Comparison of ENCODE assay signal across 19 cellular contexts in the genomic region with DNA sequence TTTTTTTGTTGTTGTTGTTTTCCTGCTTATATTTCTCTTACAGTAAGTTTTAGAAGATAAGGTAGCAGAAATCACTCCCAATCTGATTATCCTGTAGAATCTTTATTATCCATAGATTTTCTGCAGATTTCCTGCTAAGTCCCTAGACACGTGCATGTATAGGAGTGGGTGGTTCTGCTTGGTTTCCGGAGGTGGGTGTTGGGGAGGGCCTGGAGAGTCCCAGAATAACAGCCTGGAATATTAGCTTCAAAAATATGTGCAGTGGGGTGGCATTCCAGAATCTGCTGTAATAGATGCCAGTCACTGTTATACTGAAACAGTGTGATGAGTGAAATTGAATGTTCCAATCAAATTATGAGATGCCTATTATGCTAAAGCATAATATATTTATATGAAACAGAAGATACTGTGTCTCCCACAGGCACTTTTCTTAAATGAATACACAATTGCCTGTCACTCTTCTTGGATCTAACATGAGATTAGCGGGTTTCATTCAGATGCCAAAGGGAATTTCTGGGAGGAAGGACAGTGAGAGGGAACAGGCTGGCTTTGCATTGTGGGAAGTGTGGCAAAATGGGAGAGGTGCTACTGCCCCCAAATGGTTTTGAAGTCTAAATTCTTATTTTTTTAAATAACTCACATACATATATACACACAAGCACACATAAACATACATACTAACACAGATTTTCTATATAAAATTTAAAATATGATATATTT. TPM values are rescaled to one million over a fixed set of nuclear protein-coding genes. Genes with fewer than 3 reads are reported as not detected.
A peak's percentile ranks its signal among the peaks of the same experiment; 100 is the strongest.
DNase-seq lines count a peak whose midpoint lies in the region; ATAC-seq and TF ChIP-seq lines count a peak whose summit lies in the region.
"Had no signal": no experiment of that assay in that cellular context is flagged by ENCODE, and none has a peak within 500 bp of the region (broad histone marks: within the 10 kb centered on the region; RNA-seq: fewer than 3 reads in every experiment).

No MANE protein-coding gene starts in this region.

- H3K9me3 ChIP-seq in BLaER1 = peaks cover 17% of the 10 kb centered on the region; the same call in 1 of the 2 replicates

- ATAC-seq in GM18519 (IDR thresholded peaks at IDR 0.05; ENCODE audit: low FRiP score, unreplicated experiment) = no peak
- ATAC-seq: effector memory CD8-positive, alpha-beta T cell; stimulated activated naive B cell treated with anti-CD40 and anti-IgM and Interleukin-4, amounts not matched to agents 10 μg/mL and 1 μg/mL and 100 μg/mL, for 72 hours had no signal

- H3K9ac ChIP-seq in BLaER1 = no peak overlapping the region

- no peak overlapping the region for H3K27ac Mint-ChIP-seq in glutamatergic neuron (ENCODE audit: unreplicated experiment)
- H3K27ac Mint-ChIP-seq: effector memory CD8-positive, alpha-beta T cell; IgD-negative memory B cell; stimulated activated naive B cell treated with anti-CD40 and anti-IgM and Interleukin-4, amounts not matched to agents 10 μg/mL and 1 μg/mL and 100 μg/mL, for 72 hours; WTC11 had no signal

- H3K4me3 Mint-ChIP-seq in glutamatergic neuron (ENCODE audit: unreplicated experiment) = no peak overlapping the region
- H3K4me3 Mint-ChIP-seq: effector memory CD8-positive, alpha-beta T cell; IgD-negative memory B cell; stimulated activated naive B cell treated with anti-CD40 and anti-IgM and Interleukin-4, amounts not matched to agents 10 μg/mL and 1 μg/mL and 100 μg/mL, for 72 hours; WTC11 had no signal

- peaks cover 5% of the 10 kb centered on the region for H3K4me1 Mint-ChIP-seq in glutamatergic neuron (ENCODE audit: low read depth, unreplicated experiment)
- H3K4me1 Mint-ChIP-seq: IgD-negative memory B cell; stimulated activated naive B cell treated with anti-CD40 and anti-IgM and Interleukin-4, amounts not matched to agents 10 μg/mL and 1 μg/mL and 100 μg/mL, for 72 hours had no signal

- H3K9me3 Mint-ChIP-seq in glutamatergic neuron (ENCODE audit: unreplicated experiment) = peaks cover 5% of the 10 kb centered on the region

- H3K4me2 ChIP-seq in BLaER1 = peak overlapping the region; percentile 38

- H3K27me3 ChIP-seq in BLaER1 = no peaks in the 10 kb centered on the region

- H3K4me3 ChIP-seq in BLaER1 = no peak overlapping the region
- H3K4me3 ChIP-seq: left ventricle myocardium inferior had no signal

- no peaks in the 10 kb centered on the region for H4K20me1 ChIP-seq in BLaER1

- H3K36me3 ChIP-seq in BLaER1 = no peaks in the 10 kb centered on the region
- H3K36me3 ChIP-seq: left ventricle myocardium inferior had no signal

- H3K27ac ChIP-seq in BLaER1 = no peak overlapping the region
- H3K27ac ChIP-seq: left ventricle myocardium inferior had no signal

- DNase-seq in COR-L47 (lab: John Stamatoyannopoulos, UW) (peak; percentile 8), NCI-H524 treated with DMSO at 0.1 percent for 48 hours (lab: John Stamatoyannopoulos, UW) (peak; percentile 37), glutamatergic neuron (no peak), hepatic stellate cell (ENCODE audit: low spot score) (no peak)
- no peak for DNase-seq in stimulated activated CD4-positive, alpha-beta T cell treated with anti-CD3 and anti-CD28 coated beads, Interleukin-12 subunit alpha, Interleukin-12 subunit beta, amount 100 ng/mL, for 4 hours
- DNase-seq: activated CD8-positive, alpha-beta memory T cell treated with anti-CD3 and anti-CD28 coated beads for 24 hours; C1 segment of cervical spinal cord; central memory CD4-positive, alpha-beta T cell; DND-41; effector memory CD8-positive, alpha-beta T cell; left ventricle myocardium inferior; RPMI8226; small intestine; stimulated activated naive B cell treated with anti-CD40 and anti-IgM and Interleukin-4, amounts not matched to agents 10 μg/mL and 1 μg/mL and 100 μg/mL, for 72 hours; trophoblast cell had no signal

- H3K36me3 Mint-ChIP-seq in glutamatergic neuron (ENCODE audit: unreplicated experiment) = peaks cover 8% of the 10 kb centered on the region
- H3K36me3 Mint-ChIP-seq: IgD-negative memory B cell had no signal

- H3K27me3 Mint-ChIP-seq in glutamatergic neuron (ENCODE audit: unreplicated experiment) = peaks cover 4% of the 10 kb centered on the region

- peak; percentile 7 for TF ChIP-seq CTCF in glutamatergic neuron (IDR thresholded peaks at IDR 0.05; ENCODE audit: partially characterized antibody, unreplicated experiment)

- peaks cover 53% of the 10 kb centered on the region for H3K4me1 ChIP-seq in BLaER1
- H3K4me1 ChIP-seq: left ventricle myocardium inferior had no signal

RNA-seq across cellular contexts. Expression of a gene that starts 37.6 kb away (rescaled TPM):
- 0.56 TPM for total RNA-seq in glutamatergic neuron (ENCODE audit: unreplicated experiment)
- total RNA-seq: left ventricle myocardium inferior had no signal

Comparison
In these comparisons a context has a peak if more than half of its experiments do, and no peak if none do; other contexts are left out.
1. DNase-seq: peak in COR-L47 (single experiment) and NCI-H524 treated with DMSO at 0.1 percent for 48 hours (single experiment); none in glutamatergic neuron (single experiment), stimulated activated CD4-positive, alpha-beta T cell treated with anti-CD3 and anti-CD28 coated beads, Interleukin-12 subunit alpha, Interleukin-12 subunit beta, amount 100 ng/mL, for 4 hours (single experiment) and hepatic stellate cell (single experiment).